Comparison of ENCODE assay signal across 9 cellular contexts in genomic region chr22:35539487-35539886, GRCh38. TPM values are rescaled to one million over a fixed set of nuclear protein-coding genes. Genes with fewer than 3 reads are reported as not detected.
A peak's percentile ranks its signal among the peaks of the same experiment; 100 is the strongest.
DNase-seq lines count a peak whose midpoint lies in the region; ATAC-seq, FAIRE-seq and TF ChIP-seq lines count a peak whose summit lies in the region.
"Had no signal": no experiment of that assay in that cellular context is flagged by ENCODE, and none has a peak within 500 bp of the region (broad histone marks: within the 10 kb centered on the region; RNA-seq: fewer than 3 reads in every experiment).

No MANE protein-coding gene starts in this region.

- H3K4me1 Mint-ChIP-seq in astrocyte (ENCODE audit: low read depth, unreplicated experiment): peaks cover 2% of the 10 kb centered on the region
- peaks cover 0 to 14% (median 8%) of the 10 kb centered on the region in 7 donors for H3K4me1 Mint-ChIP-seq in naive thymus-derived CD4-positive, alpha-beta T cell

- TF ChIP-seq RAD21 in HCT116 (IDR thresholded peaks at IDR 0.05; ENCODE audit: low read depth): no peak

- DNase-seq in AG04449 (ENCODE audit: low read depth, low spot score): no peak
- no peak for DNase-seq in HCT116 (ENCODE audit: low read depth, low spot score)
- DNase-seq in astrocyte (ENCODE audit: low read depth): no peak
- DNase-seq in naive thymus-derived CD4-positive, alpha-beta T cell: no peak
- DNase-seq in GM20000 (ENCODE audit: low spot score): no peak
- DNase-seq in ovary: no peak
- DNase-seq in KBM-7: no peak

- no peak for TF ChIP-seq CTCF in AG04449 (IDR thresholded peaks at IDR 0.05; ENCODE audit: insufficient read depth, low read length, missing control alignments)
- TF ChIP-seq CTCF in HCT116 (IDR thresholded peaks at IDR 0.05 in 2 of 3, conservative IDR thresholded peaks at IDR 0.05 in 1 of 3; ENCODE audit: borderline replicate concordance in 1 of 3, insufficient read depth in 1 of 3, low read depth in 2 of 3, low read length in 2 of 3): no peak
- no peak for TF ChIP-seq CTCF in astrocyte (IDR thresholded peaks at IDR 0.05; ENCODE audit: insufficient read depth, low read depth, low read length)
- no peak for TF ChIP-seq CTCF in GM20000 (IDR thresholded peaks at IDR 0.05; ENCODE audit: extremely low read depth, missing control alignments)
- TF ChIP-seq CTCF in ovary (IDR thresholded peaks at IDR 0.05): no peak

- H3K27ac ChIP-seq in HCT116 (ENCODE audit: low read depth, low read length) (no peak overlapping the region), astrocyte (ENCODE audit: low read depth, low read length) (no peak overlapping the region), ovary (peak overlapping the region in 1 of 2 donors; percentile 5)
- no peak overlapping the region for H3K27ac ChIP-seq in naive thymus-derived CD4-positive, alpha-beta T cell (ENCODE audit: low read depth, low read length)

- TF ChIP-seq POLR2A in HCT116 (IDR thresholded peaks at IDR 0.05; ENCODE audit: borderline replicate concordance, extremely low read depth, insufficient read depth, insufficient read length) (no peak), ovary (IDR thresholded peaks at IDR 0.05) (no peak)

- ATAC-seq in HCT116 (no peak), HG03378 (IDR thresholded peaks at IDR 0.05; ENCODE audit: unreplicated experiment) (no peak)
- no peak for ATAC-seq in naive thymus-derived CD4-positive, alpha-beta T cell

- H3K27me3 ChIP-seq in HCT116 (ENCODE audit: insufficient read depth, low read length): no peaks in the 10 kb centered on the region
- H3K27me3 ChIP-seq in astrocyte (ENCODE audit: insufficient read depth, low read length): peaks cover 35% of the 10 kb centered on the region
- H3K27me3 ChIP-seq in naive thymus-derived CD4-positive, alpha-beta T cell (ENCODE audit: control insufficient read depth in 2 of 2, insufficient read depth in 2 of 2, low read length in 2 of 2): peaks cover 4 to 13% of the 10 kb centered on the region in 2 donors
- no peaks in the 10 kb centered on the region for H3K27me3 ChIP-seq in ovary

- intact Hi-C loops in HCT116 (cut with micrococcal nuclease): no loop called here
- intact Hi-C loops in naive thymus-derived CD4-positive, alpha-beta T cell (cut with micrococcal nuclease): no loop called here
- intact Hi-C loops in ovary (cut with DNase I): no loop called here

- CTCF ChIA-PET in AG04449 (lab: Yijun Ruan, JAX) (interaction anchor here (1.6 to 2.4 kb wide), 2 partner anchors 10 to 29 kb away, joined by 5 to 8 read pairs; no protein-coding TSS in a partner anchor), HCT116 (lab: Charles Lee) (no interaction called here)
- CTCF ChIA-PET in naive thymus-derived CD4-positive, alpha-beta T cell (lab: Charles Lee): no interaction called here

- peaks cover 54% of the 10 kb centered on the region for H3K27me3 Mint-ChIP-seq in astrocyte (ENCODE audit: low read depth, unreplicated experiment)
- H3K27me3 Mint-ChIP-seq in naive thymus-derived CD4-positive, alpha-beta T cell: peaks cover 20 to 56% (median 29%) of the 10 kb centered on the region in 5 donors

- 5 to 7% (median 6%) methylated on average over 3 of the region's 3 CpGs for WGBS in ovary, 3 donors

- H3K9ac ChIP-seq in HCT116 (ENCODE audit: low read length): no peak overlapping the region
- H3K9ac ChIP-seq in astrocyte (ENCODE audit: low read length): no peak overlapping the region

- H3K4me3 Mint-ChIP-seq in astrocyte (ENCODE audit: unreplicated experiment): peak overlapping the region; percentile 68
- H3K4me3 Mint-ChIP-seq in naive thymus-derived CD4-positive, alpha-beta T cell: peak overlapping the region; percentile 53 to 82 (median 75)

- H3K9me2 ChIP-seq in HCT116 (ENCODE audit: insufficient read depth): no peaks in the 10 kb centered on the region

- RAD21 ChIA-PET in HCT116 (lab: Charles Lee; ENCODE audit: low non-redundant PET in 1 of 2, low total read pairs in 2 of 2, uncharacterized antibody in 2 of 2, unreplicated experiment in 2 of 2): no interaction called here

- peaks cover 2% of the 10 kb centered on the region for H3K9me3 Mint-ChIP-seq in astrocyte (ENCODE audit: unreplicated experiment)
- H3K9me3 Mint-ChIP-seq in naive thymus-derived CD4-positive, alpha-beta T cell: peaks cover 0 to 2% (median 0%) of the 10 kb centered on the region in 11 donors

- H3K79me2 ChIP-seq in HCT116 (ENCODE audit: insufficient read depth, low read length) (no peaks in the 10 kb centered on the region), astrocyte (ENCODE audit: insufficient read depth, low read length) (no peaks in the 10 kb centered on the region)

- H3K27ac Mint-ChIP-seq in astrocyte (ENCODE audit: unreplicated experiment): no peak overlapping the region
- peak overlapping the region in 2 of 9 donors; percentile 54 to 56 for H3K27ac Mint-ChIP-seq in naive thymus-derived CD4-positive, alpha-beta T cell

- H3K4me1 ChIP-seq in HCT116 (ENCODE audit: control insufficient read depth in 1 of 2, insufficient read depth in 2 of 2, low read length in 2 of 2): peaks cover 27 to 54% of the 10 kb centered on the region in 2 experiments
- peaks cover 17% of the 10 kb centered on the region for H3K4me1 ChIP-seq in astrocyte (ENCODE audit: insufficient read depth, low read length)
- H3K4me1 ChIP-seq in naive thymus-derived CD4-positive, alpha-beta T cell (ENCODE audit: control insufficient read depth in 2 of 2, insufficient read depth in 2 of 2, low read length in 2 of 2): peaks cover 4 to 5% of the 10 kb centered on the region in 2 donors
- H3K4me1 ChIP-seq in ovary (ENCODE audit: insufficient read depth): peaks cover 4% of the 10 kb centered on the region

- H2AFZ ChIP-seq in HCT116 (ENCODE audit: low read depth, low read length, poor library complexity, severe bottlenecking) (peak overlapping the region; percentile 15), astrocyte (ENCODE audit: low read depth, low read length) (peak overlapping the region; percentile 73)

- H4K20me1 ChIP-seq in HCT116 (ENCODE audit: insufficient read depth) (no peaks in the 10 kb centered on the region), astrocyte (ENCODE audit: insufficient read depth, low read length) (peaks cover 3% of the 10 kb centered on the region)

- in situ Hi-C loops in KBM-7 (cut with MboI; ENCODE audit: low pct_unique_long_range_greater_than_20kb, low sequenced_read_pairs): no loop called here

- H3K4me3 ChIP-seq in AG04449 (ENCODE audit: low read depth, low read length) (peak overlapping the region; percentile 54), HCT116 (replicated peaks in 1 of 2; ENCODE audit: low read depth in 1 of 2, low read length in 2 of 2) (no peak overlapping the region), astrocyte (ENCODE audit: insufficient read depth, low read depth, low read length) (peak overlapping the region; percentile 47), ovary (no peak overlapping the region)
- no peak overlapping the region for H3K4me3 ChIP-seq in naive thymus-derived CD4-positive, alpha-beta T cell (ENCODE audit: low read length)

- TF ChIP-seq EP300 in ovary (IDR thresholded peaks at IDR 0.05): no peak

- no TSS peak for BruUV-seq in HCT116 (replicated peaks; lab: Mats Ljungman, UMichigan)

- POLR2A ChIA-PET in AG04449 (lab: Yijun Ruan, JAX) (no interaction called here), HCT116 (lab: Charles Lee) (no interaction called here)
- POLR2A ChIA-PET in naive thymus-derived CD4-positive, alpha-beta T cell (lab: Charles Lee): no interaction called here

- peak overlapping the region; percentile 96 for H3K4me2 ChIP-seq in HCT116 (ENCODE audit: low read length)
- H3K4me2 ChIP-seq in astrocyte (ENCODE audit: low read length): peak overlapping the region; percentile 87

- H3K9me3 ChIP-seq in HCT116 (ENCODE audit: control insufficient read depth in 1 of 2, insufficient read depth in 1 of 2, low read depth in 1 of 2, low read length in 2 of 2) (no peaks in the 10 kb centered on the region), astrocyte (ENCODE audit: insufficient read depth, low read depth, low read length) (no peaks in the 10 kb centered on the region), ovary (no peaks in the 10 kb centered on the region)
- no peaks in the 10 kb centered on the region for H3K9me3 ChIP-seq in naive thymus-derived CD4-positive, alpha-beta T cell (ENCODE audit: control insufficient read depth in 2 of 3, low read length in 3 of 3)

- H3K36me3 Mint-ChIP-seq in astrocyte (ENCODE audit: low read depth, unreplicated experiment): no peaks in the 10 kb centered on the region
- H3K36me3 Mint-ChIP-seq in naive thymus-derived CD4-positive, alpha-beta T cell: peaks cover 0 to 1% (median 0%) of the 10 kb centered on the region in 5 donors

- no peaks in the 10 kb centered on the region for H3K36me3 ChIP-seq in HCT116 (ENCODE audit: control insufficient read depth in 1 of 2, insufficient read depth in 2 of 2, low read length in 2 of 2)
- no peaks in the 10 kb centered on the region for H3K36me3 ChIP-seq in astrocyte (ENCODE audit: insufficient read depth, low read length)
- no peaks in the 10 kb centered on the region for H3K36me3 ChIP-seq in naive thymus-derived CD4-positive, alpha-beta T cell (ENCODE audit: control insufficient read depth in 2 of 3, insufficient read depth in 3 of 3, low read length in 3 of 3)
- H3K36me3 ChIP-seq in ovary: no peaks in the 10 kb centered on the region

- FAIRE-seq in astrocyte (lab: Jason Lieb, UNC): no peak
- FAIRE-seq: frontal cortex had no signal

TF ChIP-seq in HCT116, 20 proteins besides CTCF, POLR2A, EP300 and RAD21 (continues in another document):
- TF ChIP-seq FOSL1 (IDR thresholded peaks at IDR 0.05; ENCODE audit: low read depth) (no peak), ZNF274 (IDR thresholded peaks at IDR 0.05; ENCODE audit: low read depth, low read length) (no peak), EZH2phosphoT487 (IDR thresholded peaks at IDR 0.05; ENCODE audit: borderline replicate concordance) (no peak)

RNA-seq across cellular contexts. Expression of gene RASD2, which starts 1.1 kb away (rescaled TPM):
- total RNA-seq in HCT116 (2021; ENCODE audit: unreplicated experiment) (2.4 TPM), astrocyte (0.16 and 0.17 TPM in 2 replicates), ovary (1 to 10 TPM in 5 of 7 donors, under 1 TPM in 2; 0.24 to 4.4 (median 2.8) TPM)
- 2.2 and 2.5 TPM in 2 replicates for polyA plus RNA-seq in HCT116 (2012)
- 1 to 10 TPM in 1 of 5 experiments, under 1 TPM in 1, not detected in 3; 0.24 to 1.4 TPM for total RNA-seq in naive thymus-derived CD4-positive, alpha-beta T cell
- polyA plus RNA-seq in naive thymus-derived CD4-positive, alpha-beta T cell: under 1 TPM in 1 of 2 donors, not detected in 1; 0.05 TPM
- polyA plus RNA-seq in ovary: 1 to 10 TPM in 1 of 2 donors, under 1 TPM in 1; 0.75 to 1.3 TPM

Comparison
In these comparisons a context has a peak if more than half of its experiments do, and no peak if none do; other contexts are left out.
1. H3K4me3 ChIP-seq: peak in AG04449 (single experiment) and astrocyte (single experiment); none in HCT116 (0 of 2), naive thymus-derived CD4-positive, alpha-beta T cell (single experiment) and ovary (single experiment).